13 cellular contexts compared by ENCODE assay signal in the genomic region with DNA sequence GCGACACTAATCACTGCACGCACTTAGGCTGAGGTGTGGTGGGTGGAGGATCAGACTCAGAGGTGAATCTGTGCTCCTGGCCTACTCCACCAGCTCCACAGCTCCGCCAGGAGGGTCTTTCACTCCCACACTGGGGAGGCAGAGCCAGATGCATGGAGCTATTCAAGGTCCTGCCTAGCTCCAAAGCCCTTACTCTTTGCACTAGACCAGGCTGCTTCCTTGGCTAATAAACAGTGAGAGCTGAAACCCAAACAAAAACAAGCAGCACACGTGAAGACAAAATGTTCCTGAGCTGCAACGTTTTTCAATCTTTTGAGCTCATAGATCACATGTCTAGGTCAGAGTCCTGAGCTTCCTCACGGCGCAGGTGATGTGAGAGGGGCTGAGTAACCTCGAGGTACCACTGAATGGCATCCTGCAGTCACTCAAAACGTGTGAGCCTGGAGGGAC. TPM values are rescaled to one million over a fixed set of nuclear protein-coding genes. Genes with fewer than 3 reads are reported as not detected.
DNase-seq lines count a peak whose midpoint lies in the region; ATAC-seq, FAIRE-seq and TF ChIP-seq lines count a peak whose summit lies in the region.
"Had no signal": no experiment of that assay in that cellular context is flagged by ENCODE, and none has a peak within 500 bp of the region (broad histone marks: within the 10 kb centered on the region; RNA-seq: fewer than 3 reads in every experiment).

No MANE protein-coding gene starts in this region.

- WGBS in sigmoid colon, 2 donors, result 65 to 69% methylated on average over 9 of the region's 9 CpGs

- no peaks in the 10 kb centered on the region for H3K9me3 ChIP-seq in CD4-positive, alpha-beta memory T cell (ENCODE audit: control insufficient read depth in 1 of 2, low read length in 2 of 2)
- no peaks in the 10 kb centered on the region for H3K9me3 ChIP-seq in sigmoid colon

- intact Hi-C loops in CD4-positive, alpha-beta memory T cell (cut with micrococcal nuclease), result loop anchor here (5.0 kb wide), 1 partner anchor 34 kb away; no protein-coding TSS in a partner anchor
- intact Hi-C loops in sigmoid colon (cut with DNase I), result no loop called here
- intact Hi-C loops in posterior vena cava (cut with DNase I), result no loop called here

- H3K4me1 ChIP-seq in CD4-positive, alpha-beta memory T cell (ENCODE audit: insufficient read depth, low read length), result peaks cover 99% of the 10 kb centered on the region
- H3K4me1 ChIP-seq in sigmoid colon, result peaks cover 0 to 88% (median 84%) of the 10 kb centered on the region in 4 donors

- peaks cover 7% of the 10 kb centered on the region for H3K36me3 ChIP-seq in CD4-positive, alpha-beta memory T cell (ENCODE audit: insufficient read depth, low read length)
- H3K36me3 ChIP-seq in sigmoid colon, result no peaks in the 10 kb centered on the region

- no peaks in the 10 kb centered on the region for H3K27me3 Mint-ChIP-seq in CD4-positive, alpha-beta memory T cell
- H3K27me3 Mint-ChIP-seq in WTC11 (ENCODE audit: low read depth), result no peaks in the 10 kb centered on the region

- H3K4me1 Mint-ChIP-seq in CD4-positive, alpha-beta memory T cell, result peaks cover 78 to 97% (median 87%) of the 10 kb centered on the region in 4 donors
- H3K4me1 Mint-ChIP-seq in WTC11, result peaks cover 81% of the 10 kb centered on the region

- POLR2A ChIA-PET in CD4-positive, alpha-beta memory T cell (lab: Charles Lee; ENCODE audit: partially characterized antibody), result interaction anchor here (0.9 to 25.1 kb wide), 5 partner anchors 10 to 215 kb away, joined by 3 to 734 read pairs (median 6); a partner anchor contains a TSS
- POLR2A ChIA-PET in WTC11 (lab: Charles Lee), result interaction anchor here (0.6 to 1.1 kb wide), 2 partner anchors 16 to 888 kb away, joined by 3 to 4 read pairs; no protein-coding TSS in a partner anchor

- TF ChIP-seq CTCF in WTC11 (IDR thresholded peaks at IDR 0.05) (no peak), fibroblast of villous mesenchyme (IDR thresholded peaks at IDR 0.05; ENCODE audit: insufficient read depth, low read depth, low read length) (no peak), sigmoid colon (IDR thresholded peaks at IDR 0.05) (no peak)

- no peaks in the 10 kb centered on the region for H3K27me3 ChIP-seq in CD4-positive, alpha-beta memory T cell (ENCODE audit: insufficient read depth, low read length)
- no peaks in the 10 kb centered on the region for H3K27me3 ChIP-seq in sigmoid colon
- H3K27me3 ChIP-seq: brain microvascular endothelial cell had no signal

- FAIRE-seq in GM12892 (lab: Jason Lieb, UNC), result no peak

- DNase-seq in CD4-positive, alpha-beta memory T cell, result no peak
- DNase-seq in WTC11 (ENCODE audit: low spot score) (no peak), fibroblast of villous mesenchyme (ENCODE audit: low read depth) (peak; percentile 72), sigmoid colon (no peak), cerebellar cortex (ENCODE audit: low spot score) (no peak), posterior vena cava (ENCODE audit: low spot score) (no peak), GM12892 (ENCODE audit: insufficient read length) (no peak), NCI-H82 treated with DMSO at 0.1 percent for 48 hours (lab: John Stamatoyannopoulos, UW; ENCODE audit: unreplicated experiment) (no peak)
- DNase-seq: activated CD8-positive, alpha-beta memory T cell treated with anti-CD3 and anti-CD28 coated beads, Interleukin-2, amount 50 U/mL, for 4 hours; brain microvascular endothelial cell; GDM1; nephron progenitor cell; stimulated activated CD4-positive, alpha-beta T cell treated with anti-CD3 and anti-CD28 coated beads, Interleukin-12 subunit alpha, Interleukin-12 subunit beta, amount 100 ng/mL, for 4 hours had no signal

- peak overlapping the region in 7 of 8 donors; percentile 25 to 77 (median 66) for H3K4me3 Mint-ChIP-seq in CD4-positive, alpha-beta memory T cell
- H3K4me3 Mint-ChIP-seq in WTC11, result no peak overlapping the region
- H3K4me3 Mint-ChIP-seq: nephron progenitor cell had no signal

- TF ChIP-seq EP300 in sigmoid colon (IDR thresholded peaks at IDR 0.05), result peak in 1 of 4 donors; percentile 13

- H3K36me3 Mint-ChIP-seq in CD4-positive, alpha-beta memory T cell, result peaks cover 27 to 47% of the 10 kb centered on the region in 2 donors
- peaks cover 11% of the 10 kb centered on the region for H3K36me3 Mint-ChIP-seq in WTC11

- no peaks in the 10 kb centered on the region for H3K9me3 Mint-ChIP-seq in CD4-positive, alpha-beta memory T cell
- H3K9me3 Mint-ChIP-seq in WTC11, result peaks cover 3% of the 10 kb centered on the region; the same call in 1 of the 2 replicates
- H3K9me3 Mint-ChIP-seq: nephron progenitor cell had no signal

- TF ChIP-seq POLR2A in sigmoid colon (IDR thresholded peaks at IDR 0.05) (no peak), GM12892 (IDR thresholded peaks at IDR 0.05; ENCODE audit: low read depth, low read length) (no peak)

- peak overlapping the region; percentile 36 for H3K27ac ChIP-seq in CD4-positive, alpha-beta memory T cell (ENCODE audit: low read depth, low read length)
- H3K27ac ChIP-seq in sigmoid colon, result peak overlapping the region; percentile 65 to 71 (median 69)
- H3K27ac ChIP-seq: brain microvascular endothelial cell had no signal

- CTCF ChIA-PET in CD4-positive, alpha-beta memory T cell (lab: Charles Lee; ENCODE audit: partially characterized antibody), result interaction anchor here (1.0 to 4.8 kb wide), 9 partner anchors 11 to 129 kb away, joined by 3 to 26 read pairs (median 5); no protein-coding TSS in a partner anchor
- CTCF ChIA-PET in WTC11 (lab: Charles Lee), result interaction anchor here (1.0 to 3.3 kb wide), 9 partner anchors 18 to 188 kb away, joined by 3 to 11 read pairs (median 4); no protein-coding TSS in a partner anchor

- peak overlapping the region; percentile 81 to 92 (median 90) for H3K27ac Mint-ChIP-seq in CD4-positive, alpha-beta memory T cell
- H3K27ac Mint-ChIP-seq in WTC11, result no peak overlapping the region
- H3K27ac Mint-ChIP-seq: nephron progenitor cell had no signal

- ATAC-seq in WTC11, result peak; percentile 20

- no peak overlapping the region for H3K4me3 ChIP-seq in CD4-positive, alpha-beta memory T cell (ENCODE audit: low read length in 2 of 2)
- H3K4me3 ChIP-seq in fibroblast of villous mesenchyme (ENCODE audit: low read depth, low read length), result no peak overlapping the region
- H3K4me3 ChIP-seq in sigmoid colon, result no peak overlapping the region

TF ChIP-seq in WTC11, 78 proteins besides CTCF, POLR2A, EP300 and RAD21 (continues in another document):
- TF ChIP-seq, protein P1, sequence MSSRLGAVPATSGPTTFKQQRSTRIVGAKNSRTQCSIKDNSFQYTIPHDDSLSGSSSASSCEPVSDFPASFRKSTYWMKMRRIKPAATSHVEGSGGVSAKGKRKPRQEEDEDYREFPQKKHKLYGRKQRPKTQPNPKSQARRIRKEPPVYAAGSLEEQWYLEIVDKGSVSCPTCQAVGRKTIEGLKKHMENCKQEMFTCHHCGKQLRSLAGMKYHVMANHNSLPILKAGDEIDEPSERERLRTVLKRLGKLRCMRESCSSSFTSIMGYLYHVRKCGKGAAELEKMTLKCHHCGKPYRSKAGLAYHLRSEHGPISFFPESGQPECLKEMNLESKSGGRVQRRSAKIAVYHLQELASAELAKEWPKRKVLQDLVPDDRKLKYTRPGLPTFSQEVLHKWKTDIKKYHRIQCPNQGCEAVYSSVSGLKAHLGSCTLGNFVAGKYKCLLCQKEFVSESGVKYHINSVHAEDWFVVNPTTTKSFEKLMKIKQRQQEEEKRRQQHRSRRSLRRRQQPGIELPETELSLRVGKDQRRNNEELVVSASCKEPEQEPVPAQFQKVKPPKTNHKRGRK (CRISPR knock-in tag; IDR thresholded peaks at IDR 0.05; ENCODE audit: borderline replicate concordance), result no peak
- TF ChIP-seq JUN (CRISPR knock-in tag; IDR thresholded peaks at IDR 0.05), result no peak
- TF ChIP-seq, protein P2, sequence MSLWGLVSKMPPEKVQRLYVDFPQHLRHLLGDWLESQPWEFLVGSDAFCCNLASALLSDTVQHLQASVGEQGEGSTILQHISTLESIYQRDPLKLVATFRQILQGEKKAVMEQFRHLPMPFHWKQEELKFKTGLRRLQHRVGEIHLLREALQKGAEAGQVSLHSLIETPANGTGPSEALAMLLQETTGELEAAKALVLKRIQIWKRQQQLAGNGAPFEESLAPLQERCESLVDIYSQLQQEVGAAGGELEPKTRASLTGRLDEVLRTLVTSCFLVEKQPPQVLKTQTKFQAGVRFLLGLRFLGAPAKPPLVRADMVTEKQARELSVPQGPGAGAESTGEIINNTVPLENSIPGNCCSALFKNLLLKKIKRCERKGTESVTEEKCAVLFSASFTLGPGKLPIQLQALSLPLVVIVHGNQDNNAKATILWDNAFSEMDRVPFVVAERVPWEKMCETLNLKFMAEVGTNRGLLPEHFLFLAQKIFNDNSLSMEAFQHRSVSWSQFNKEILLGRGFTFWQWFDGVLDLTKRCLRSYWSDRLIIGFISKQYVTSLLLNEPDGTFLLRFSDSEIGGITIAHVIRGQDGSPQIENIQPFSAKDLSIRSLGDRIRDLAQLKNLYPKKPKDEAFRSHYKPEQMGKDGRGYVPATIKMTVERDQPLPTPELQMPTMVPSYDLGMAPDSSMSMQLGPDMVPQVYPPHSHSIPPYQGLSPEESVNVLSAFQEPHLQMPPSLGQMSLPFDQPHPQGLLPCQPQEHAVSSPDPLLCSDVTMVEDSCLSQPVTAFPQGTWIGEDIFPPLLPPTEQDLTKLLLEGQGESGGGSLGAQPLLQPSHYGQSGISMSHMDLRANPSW (CRISPR knock-in tag; conservative IDR thresholded peaks at IDR 0.05; ENCODE audit: low read depth), result no peak
- TF ChIP-seq, protein P3, sequence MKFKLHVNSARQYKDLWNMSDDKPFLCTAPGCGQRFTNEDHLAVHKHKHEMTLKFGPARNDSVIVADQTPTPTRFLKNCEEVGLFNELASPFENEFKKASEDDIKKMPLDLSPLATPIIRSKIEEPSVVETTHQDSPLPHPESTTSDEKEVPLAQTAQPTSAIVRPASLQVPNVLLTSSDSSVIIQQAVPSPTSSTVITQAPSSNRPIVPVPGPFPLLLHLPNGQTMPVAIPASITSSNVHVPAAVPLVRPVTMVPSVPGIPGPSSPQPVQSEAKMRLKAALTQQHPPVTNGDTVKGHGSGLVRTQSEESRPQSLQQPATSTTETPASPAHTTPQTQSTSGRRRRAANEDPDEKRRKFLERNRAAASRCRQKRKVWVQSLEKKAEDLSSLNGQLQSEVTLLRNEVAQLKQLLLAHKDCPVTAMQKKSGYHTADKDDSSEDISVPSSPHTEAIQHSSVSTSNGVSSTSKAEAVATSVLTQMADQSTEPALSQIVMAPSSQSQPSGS (CRISPR knock-in tag; IDR thresholded peaks at IDR 0.05; ENCODE audit: borderline replicate concordance, low read depth), result no peak
- no peak for TF ChIP-seq SOX15 (CRISPR knock-in tag; IDR thresholded peaks at IDR 0.05)
- no peak for TF ChIP-seq NFATC4 (CRISPR knock-in tag; IDR thresholded peaks at IDR 0.05)
- TF ChIP-seq RELA (CRISPR knock-in tag; IDR thresholded peaks at IDR 0.05; ENCODE audit: borderline replicate concordance), result no peak
- no peak for TF ChIP-seq ZNF416 (CRISPR knock-in tag; IDR thresholded peaks at IDR 0.05)

RNA-seq across cellular contexts. Expression of a gene that starts 19.2 kb away (rescaled TPM):
- 100 to 1,000 TPM; 244 to 255 TPM for total RNA-seq in CD4-positive, alpha-beta memory T cell
- 100 to 1,000 TPM; 436 to 602 TPM for polyA plus RNA-seq in CD4-positive, alpha-beta memory T cell
- total RNA-seq in WTC11 (2021) (348 to 380 TPM (median 363 TPM) in 3 replicates), fibroblast of villous mesenchyme (173 and 183 TPM in 2 replicates), sigmoid colon (100 to 1,000 TPM; 128 to 214 (median 145) TPM), posterior vena cava (100 to 1,000 TPM; 255 to 277 TPM)
- polyA plus RNA-seq in sigmoid colon, result 100 to 1,000 TPM; 372 to 454 (median 393) TPM
- 251 TPM for polyA plus RNA-seq in GM12892 (2012; ENCODE audit: missing spikeins)
